Comparison of ENCODE assay signal across 27 cellular contexts in genomic region chr2:95391641-95392310, GRCh38. TPM values are rescaled to one million over a fixed set of nuclear protein-coding genes. Genes with fewer than 3 reads are reported as not detected.
DNase-seq lines count a peak whose midpoint lies in the region; ATAC-seq and TF ChIP-seq lines count a peak whose summit lies in the region.
"Had no signal": no experiment of that assay in that cellular context is flagged by ENCODE, and none has a peak within 500 bp of the region (broad histone marks: within the 10 kb centered on the region; RNA-seq: fewer than 3 reads in every experiment).

No MANE protein-coding gene starts in this region.

- H3K9me3 ChIP-seq in neuronal stem cell (replicated peaks in 1 of 2; ENCODE audit: control insufficient read depth in 2 of 2, insufficient read depth in 1 of 2, low read depth in 1 of 2, low read length in 2 of 2) (no peaks in the 10 kb centered on the region), PC-3 (ENCODE audit: low read length) (no peaks in the 10 kb centered on the region)
- H3K9me3 ChIP-seq: heart right ventricle, MG63, SJSA1 had no signal

- H4K20me1 ChIP-seq in PC-3 (ENCODE audit: low read length) = no peaks in the 10 kb centered on the region

- H3K4me1 Mint-ChIP-seq in CD14-positive monocyte = peaks cover 3% of the 10 kb centered on the region
- H3K4me1 Mint-ChIP-seq: activated CD4-positive, alpha-beta T cell treated with anti-CD3 and anti-CD28 coated beads for 36 hours; immature natural killer cell; stimulated activated naive CD8-positive, alpha-beta T cell treated with anti-CD3 and anti-CD28 coated beads, Interleukin-15, amount 100 ng/mL, for 72 hours had no signal

- no peak overlapping the region for H3K4ac ChIP-seq in neuronal stem cell (ENCODE audit: low read length)

- H3K36me3 Mint-ChIP-seq in CD14-positive monocyte = no peaks in the 10 kb centered on the region
- H3K36me3 Mint-ChIP-seq: immature natural killer cell had no signal

- no peak overlapping the region for H2BK12ac ChIP-seq in neuronal stem cell (ENCODE audit: low read length)

- intact Hi-C loops in PC-3 (cut with micrococcal nuclease) = no loop called here
- intact Hi-C loops in CD14-positive monocyte (cut with micrococcal nuclease) = no loop called here

- WGBS in neuronal stem cell (ENCODE audit: extremely low coverage in 2 of 2, insufficient read length in 2 of 2, insufficient replicate concordance in 1 of 2), 2 donors = no CpG with 5 or more reads among the region's 8 CpGs

- no peak overlapping the region for H4K8ac ChIP-seq in neuronal stem cell (ENCODE audit: low read depth, low read length)

- H3K9ac ChIP-seq in neuronal stem cell (ENCODE audit: low read depth, low read length, poor library complexity) (no peak overlapping the region), PC-3 (ENCODE audit: low read length) (no peak overlapping the region)

- H3F3A ChIP-seq in PC-3 (ENCODE audit: low read length, unreplicated experiment) = no peaks in the 10 kb centered on the region

- H4K91ac ChIP-seq in neuronal stem cell (ENCODE audit: low read depth, low read length, poor library complexity) = no peak overlapping the region

- H3K4me1 ChIP-seq in neuronal stem cell (ENCODE audit: control insufficient read depth in 2 of 2, insufficient read depth in 1 of 2, low read depth in 1 of 2, low read length in 2 of 2) (no peaks in the 10 kb centered on the region), PC-3 (ENCODE audit: insufficient read depth, low read length) (no peaks in the 10 kb centered on the region)
- H3K4me1 ChIP-seq: SJSA1 had no signal

- TF ChIP-seq POLR2A in erythroblast (IDR thresholded peaks at IDR 0.05; ENCODE audit: low read length) = no peak

- no peak overlapping the region for H2BK15ac ChIP-seq in neuronal stem cell (ENCODE audit: low read length)

- H3K27ac ChIP-seq in neuronal stem cell (replicated peaks; ENCODE audit: low read length) (no peak overlapping the region), PC-3 (ENCODE audit: low read length) (no peak overlapping the region)
- H3K27ac ChIP-seq: dorsolateral prefrontal cortex, heart right ventricle, SJSA1 had no signal

- no peak overlapping the region for H3K18ac ChIP-seq in neuronal stem cell (ENCODE audit: low read length)

- no peak overlapping the region for H3K4me3 ChIP-seq in neuronal stem cell (ENCODE audit: low read length in 2 of 2)
- H3K4me3 ChIP-seq in PC-3 (ENCODE audit: low read length) = no peak overlapping the region
- H3K4me3 ChIP-seq: dorsolateral prefrontal cortex, heart right ventricle, lung, MG63, SJSA1 had no signal

- peaks cover 0 to 3% (median 0%) of the 10 kb centered on the region in 7 donors for H3K9me3 Mint-ChIP-seq in CD14-positive monocyte
- H3K9me3 Mint-ChIP-seq: activated naive CD4-positive, alpha-beta T cell treated with anti-CD3 and anti-CD28 coated beads for 36 hours; immature natural killer cell; stimulated activated naive CD8-positive, alpha-beta T cell treated with anti-CD3 and anti-CD28 coated beads, Interleukin-15, amount 100 ng/mL, for 72 hours had no signal

- no TSS peak for BruUV-seq in PC-3 (replicated peaks; lab: Mats Ljungman, UMichigan)

- no peak for TF ChIP-seq CTCF in PC-3 (conservative IDR thresholded peaks at IDR 0.05; ENCODE audit: low read depth, low read length)
- no peak for TF ChIP-seq CTCF in CD14-positive monocyte (IDR thresholded peaks at IDR 0.05)

- H2AK5ac ChIP-seq in neuronal stem cell (ENCODE audit: low read depth, low read length) = peak overlapping the region; percentile 49

- DNase-seq in AG20443 (ENCODE audit: low spot score) = peak; percentile 2
- DNase-seq in NCI-H1105 (lab: John Stamatoyannopoulos, UW) = peak; percentile 65
- DNase-seq in erythroblast (lab: John Stamatoyannopoulos, UW) = peak; percentile 33 to 39
- no peak for DNase-seq in neuronal stem cell (ENCODE audit: low spot score)
- no peak for DNase-seq in PC-3
- DNase-seq in hypothalamus (lab: John Stamatoyannopoulos, UW) = no peak
- DNase-seq in CD14-positive monocyte (ENCODE audit: low spot score) = no peak
- DNase-seq: ACHN; activated CD4-positive, alpha-beta T cell treated with anti-CD3 and anti-CD28 coated beads for 36 hours; activated naive CD4-positive, alpha-beta T cell treated with anti-CD3 and anti-CD28 coated beads for 36 hours; activated T-cell treated with anti-CD3 and anti-CD28 coated beads, Interleukin-2, amount 50 U/mL, for 48 hours; C1 segment of cervical spinal cord; caudate nucleus; EL; heart right ventricle; immature natural killer cell; MG63; NCI-H1694 treated with DMSO at 0.1 percent for 48 hours; NCI-H2227 treated with DMSO at 0.1 percent for 48 hours; occipital lobe; retina; stimulated activated naive CD8-positive, alpha-beta T cell treated with anti-CD3 and anti-CD28 coated beads, Interleukin-15, amount 100 ng/mL, for 72 hours; trophoblast cell had no signal

- H3K36me3 ChIP-seq in neuronal stem cell (replicated peaks in 1 of 2; ENCODE audit: control insufficient read depth in 2 of 2, insufficient read depth in 2 of 2, low read length in 2 of 2) = no peaks in the 10 kb centered on the region
- H3K36me3 ChIP-seq in PC-3 (ENCODE audit: low read depth, low read length) = no peaks in the 10 kb centered on the region
- H3K36me3 ChIP-seq: heart right ventricle, MG63, SJSA1 had no signal

- no peak overlapping the region for H3K23ac ChIP-seq in neuronal stem cell (ENCODE audit: low read depth, low read length, poor library complexity)

- H2BK120ac ChIP-seq in neuronal stem cell (ENCODE audit: low read depth, low read length) = no peak overlapping the region

- H3K27ac Mint-ChIP-seq in CD14-positive monocyte = peak overlapping the region in 1 of 7 donors; percentile 64
- H3K27ac Mint-ChIP-seq: activated CD4-positive, alpha-beta T cell treated with anti-CD3 and anti-CD28 coated beads for 36 hours; activated naive CD4-positive, alpha-beta T cell treated with anti-CD3 and anti-CD28 coated beads for 36 hours; immature natural killer cell had no signal

- no peak overlapping the region for H2AFZ ChIP-seq in neuronal stem cell (ENCODE audit: low read length)
- H2AFZ ChIP-seq in PC-3 (ENCODE audit: low read length) = no peak overlapping the region

- POLR2A ChIA-PET in PC-3 (lab: Charles Lee; ENCODE audit: unreplicated experiment) = no interaction called here

- H3K9me2 ChIP-seq in PC-3 (replicated peaks; ENCODE audit: low read length) = no peaks in the 10 kb centered on the region

- no peaks in the 10 kb centered on the region for H3K79me1 ChIP-seq in neuronal stem cell (ENCODE audit: low read depth, low read length)

- no peaks in the 10 kb centered on the region for H3K27me3 ChIP-seq in neuronal stem cell (ENCODE audit: control insufficient read depth in 3 of 3, insufficient read depth in 3 of 3, low read depth in 1 of 3, low read length in 3 of 3)
- H3K27me3 ChIP-seq in PC-3 (ENCODE audit: low read length) = no peaks in the 10 kb centered on the region
- H3K27me3 ChIP-seq: dorsolateral prefrontal cortex, MG63, SJSA1 had no signal

- no peak overlapping the region for H3K4me3 Mint-ChIP-seq in CD14-positive monocyte
- H3K4me3 Mint-ChIP-seq: activated CD4-positive, alpha-beta T cell treated with anti-CD3 and anti-CD28 coated beads for 36 hours; activated naive CD4-positive, alpha-beta T cell treated with anti-CD3 and anti-CD28 coated beads for 36 hours; immature natural killer cell; stimulated activated naive CD8-positive, alpha-beta T cell treated with anti-CD3 and anti-CD28 coated beads, Interleukin-15, amount 100 ng/mL, for 72 hours had no signal

- H2BK5ac ChIP-seq in neuronal stem cell (ENCODE audit: low read length) = no peak overlapping the region

- no peak overlapping the region for H3K14ac ChIP-seq in neuronal stem cell (ENCODE audit: low read length)

- H3K4me2 ChIP-seq in neuronal stem cell (ENCODE audit: insufficient read depth, low read length, poor library complexity, severe bottlenecking) (no peak overlapping the region), PC-3 (ENCODE audit: low read length) (no peak overlapping the region)

- peaks cover 1 to 9% (median 6%) of the 10 kb centered on the region in 3 donors for H3K27me3 Mint-ChIP-seq in CD14-positive monocyte (ENCODE audit: low read depth in 3 of 3)

- H3K79me2 ChIP-seq in PC-3 (ENCODE audit: low read length) = no peaks in the 10 kb centered on the region

- CTCF ChIA-PET in PC-3 (lab: Charles Lee) = no interaction called here

- ATAC-seq in HG03342 (IDR thresholded peaks at IDR 0.05; ENCODE audit: unreplicated experiment) (no peak), PC-3 (no peak)
- ATAC-seq: activated CD4-positive, alpha-beta T cell treated with anti-CD3 and anti-CD28 coated beads for 36 hours; stimulated activated naive CD8-positive, alpha-beta T cell treated with anti-CD3 and anti-CD28 coated beads, Interleukin-15, amount 100 ng/mL, for 72 hours had no signal

RNA-seq across cellular contexts. Expression of gene FAHD2A, which starts 10.7 kb away (rescaled TPM):
- 19.9 TPM for polyA plus RNA-seq in neuronal stem cell (2013, experiment 1 of 2)
- 18.9 TPM for polyA plus RNA-seq in neuronal stem cell (2013, experiment 2 of 2)
- 10.8 and 20.5 TPM in 2 replicates for total RNA-seq in PC-3 (2014; rRNA removed)
- polyA plus RNA-seq in CD14-positive monocyte = 10 to 100 TPM in 1 of 2 donors, 1 to 10 TPM in 1; 9.7 to 10.5 TPM

Comparison
In these comparisons a context has a peak if more than half of its experiments do, and no peak if none do; other contexts are left out.
1. DNase-seq: peak in AG20443 (single experiment), NCI-H1105 (single experiment) and erythroblast (2 of 2); none in neuronal stem cell (single experiment), PC-3 (single experiment), hypothalamus (0 of 51) and CD14-positive monocyte (single experiment).